11 cellular contexts compared by ENCODE assay signal in genomic region chr12:120775862-120776552, GRCh38. TPM values are rescaled to one million over a fixed set of nuclear protein-coding genes. Genes with fewer than 3 reads are reported as not detected.
DNase-seq lines count a peak whose midpoint lies in the region; ATAC-seq and TF ChIP-seq lines count a peak whose summit lies in the region.
"Had no signal": no experiment of that assay in that cellular context is flagged by ENCODE, and none has a peak within 500 bp of the region (broad histone marks: within the 10 kb centered on the region; RNA-seq: fewer than 3 reads in every experiment).

No MANE protein-coding gene starts in this region.

- H3K9me3 ChIP-seq in OCI-LY3 (ENCODE audit: insufficient read depth, low read length) (no peaks in the 10 kb centered on the region), breast epithelium (no peaks in the 10 kb centered on the region)
- H3K9me3 ChIP-seq: BLaER1 treated with 17β-estradiol and CSF1 and Interleukin-3, amounts not matched to agents 10 nM and 100 nM had no signal

- intact Hi-C loops in breast epithelium (cut with DNase I; ENCODE audit: low total_unique reads) = no loop called here

- TF ChIP-seq POLR2A in breast epithelium (IDR thresholded peaks at IDR 0.05) = no peak

- TF ChIP-seq CTCF in OCI-LY3 (IDR thresholded peaks at IDR 0.05; ENCODE audit: low read depth, low read length) (peak; percentile 30), epithelial cell of proximal tubule (conservative IDR thresholded peaks at IDR 0.05; ENCODE audit: low read depth, low read length) (peak; percentile 15), nephron progenitor cell (IDR thresholded peaks at IDR 0.05) (peak; percentile 28), breast epithelium (IDR thresholded peaks at IDR 0.05) (no peak)

- no peaks in the 10 kb centered on the region for H4K20me1 ChIP-seq in OCI-LY3 (ENCODE audit: insufficient read depth, low read length)

- H3K4me1 ChIP-seq in OCI-LY3 (ENCODE audit: low read length) (peaks cover 8% of the 10 kb centered on the region; the same call in 1 of the 2 replicates), breast epithelium (no peaks in the 10 kb centered on the region)
- H3K4me1 ChIP-seq: BLaER1 treated with 17β-estradiol and CSF1 and Interleukin-3, amounts not matched to agents 10 nM and 100 nM had no signal

- no peaks in the 10 kb centered on the region for H3K9me3 Mint-ChIP-seq in nephron progenitor cell

- no peak overlapping the region for H3K9ac ChIP-seq in OCI-LY3 (ENCODE audit: low read length)
- H3K9ac ChIP-seq: BLaER1 treated with 17β-estradiol and CSF1 and Interleukin-3, amounts not matched to agents 10 nM and 100 nM had no signal

- H2AFZ ChIP-seq in OCI-LY3 (ENCODE audit: low read depth, low read length) = no peak overlapping the region

- H3K36me3 ChIP-seq in OCI-LY3 (replicated peaks; ENCODE audit: low read depth, low read length) (peaks cover 7% of the 10 kb centered on the region), breast epithelium (no peaks in the 10 kb centered on the region)

- no peak overlapping the region for H3K4me3 Mint-ChIP-seq in nephron progenitor cell

- peaks cover 28% of the 10 kb centered on the region for H3K36me3 Mint-ChIP-seq in nephron progenitor cell (ENCODE audit: low read depth)

- no peak overlapping the region for H3K4me2 ChIP-seq in OCI-LY3 (ENCODE audit: low read length)
- H3K4me2 ChIP-seq: BLaER1 treated with 17β-estradiol and CSF1 and Interleukin-3, amounts not matched to agents 10 nM and 100 nM had no signal

- no peaks in the 10 kb centered on the region for H3K27me3 Mint-ChIP-seq in nephron progenitor cell (ENCODE audit: low read depth, poor library complexity)

- DNase-seq in Ammon's horn (ENCODE audit: low spot score) = peak; percentile 33
- no peak for DNase-seq in epithelial cell of proximal tubule (ENCODE audit: low read depth)
- DNase-seq in nephron progenitor cell = no peak
- DNase-seq in kidney glomerular epithelial cell (lab: John Stamatoyannopoulos, UW) = no peak
- no peak for DNase-seq in breast epithelium (ENCODE audit: low spot score in 2 of 2)
- DNase-seq: central memory CD4-positive, alpha-beta T cell; EL had no signal

- H3K27me3 ChIP-seq in OCI-LY3 (ENCODE audit: low read depth, low read length) (no peaks in the 10 kb centered on the region), breast epithelium (no peaks in the 10 kb centered on the region)
- H3K27me3 ChIP-seq: BLaER1 treated with 17β-estradiol and CSF1 and Interleukin-3, amounts not matched to agents 10 nM and 100 nM had no signal

- ATAC-seq in GM21786 (IDR thresholded peaks at IDR 0.05; ENCODE audit: unreplicated experiment) (no peak), GM21381 (IDR thresholded peaks at IDR 0.05; ENCODE audit: unreplicated experiment) (no peak)

- H3K27ac Mint-ChIP-seq in nephron progenitor cell = no peak overlapping the region

- H3K27ac ChIP-seq in OCI-LY3 (ENCODE audit: low read length) (no peak overlapping the region), breast epithelium (no peak overlapping the region)
- H3K27ac ChIP-seq: BLaER1 treated with 17β-estradiol and CSF1 and Interleukin-3, amounts not matched to agents 10 nM and 100 nM had no signal

- peaks cover 11% of the 10 kb centered on the region for H3K4me1 Mint-ChIP-seq in nephron progenitor cell

- H3K4me3 ChIP-seq in OCI-LY3 (ENCODE audit: low read length) = no peak overlapping the region
- no peak overlapping the region for H3K4me3 ChIP-seq in epithelial cell of proximal tubule (ENCODE audit: low read depth, low read length)
- no peak overlapping the region for H3K4me3 ChIP-seq in breast epithelium
- H3K4me3 ChIP-seq: BLaER1 treated with 17β-estradiol and CSF1 and Interleukin-3, amounts not matched to agents 10 nM and 100 nM had no signal

- H3K79me2 ChIP-seq in OCI-LY3 (ENCODE audit: low read length) = no peaks in the 10 kb centered on the region

RNA-seq across cellular contexts. Expression of gene ACADS, which starts 50.4 kb away (rescaled TPM):
- total RNA-seq in epithelial cell of proximal tubule = 16.4 and 25.3 TPM in 2 replicates
- total RNA-seq in breast epithelium = 100 to 1,000 TPM in 1 of 3 donors, 10 to 100 TPM in 2; 38.3 to 114 (median 54.3) TPM

Comparison
In these comparisons a context has a peak if more than half of its experiments do, and no peak if none do; other contexts are left out.
1. CTCF ChIP-seq: peak in OCI-LY3 (single experiment), epithelial cell of proximal tubule (single experiment) and nephron progenitor cell (single experiment); none in breast epithelium (0 of 3).